1 cellular context compared by ENCODE assay signal in the genomic region with DNA sequence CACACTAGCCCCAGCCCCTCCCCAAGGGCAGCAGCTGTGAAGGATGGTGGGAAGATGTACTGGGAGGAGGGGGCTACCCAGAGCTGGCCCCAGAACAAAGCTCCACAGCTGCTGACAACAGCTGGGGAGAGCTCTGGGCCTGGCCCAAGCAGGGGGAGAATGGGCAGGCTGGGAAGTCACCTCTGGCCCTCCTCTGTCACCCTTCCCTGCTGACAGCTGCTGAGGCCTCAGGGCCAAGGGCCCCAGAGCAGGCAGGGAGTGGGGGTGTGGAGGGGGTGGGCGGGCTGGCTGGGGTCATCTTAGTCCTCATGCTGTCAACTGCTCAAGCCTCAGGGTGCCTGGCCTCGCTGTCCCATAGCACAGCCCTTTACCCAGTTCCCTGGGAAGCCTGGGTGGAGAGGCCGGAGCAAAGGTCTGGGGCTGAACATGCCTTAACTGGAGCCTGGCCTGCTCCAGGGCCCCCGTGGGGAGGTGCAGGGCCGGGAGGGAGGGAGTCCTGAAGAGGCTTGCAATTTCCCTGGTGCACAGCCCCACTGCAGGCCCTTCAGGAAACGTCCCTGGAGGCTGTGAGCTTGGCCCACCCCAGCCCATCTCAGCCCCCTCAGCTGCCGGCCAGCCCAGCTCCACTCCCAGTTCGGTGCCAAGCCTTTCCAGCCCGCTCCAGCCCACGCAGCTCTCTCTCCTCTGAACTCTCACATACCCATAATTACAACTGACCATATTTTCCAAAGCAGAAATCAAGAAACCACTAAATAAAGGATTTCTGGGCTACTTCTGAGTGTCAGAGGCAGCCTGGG.
TF ChIP-seq lines count a peak whose summit lies in the region.

No MANE protein-coding gene starts in this region.

TF ChIP-seq in H1, 55 proteins besides CTCF, POLR2A, EP300 and RAD21:
- TF ChIP-seq USF2 (IDR thresholded peaks at IDR 0.05; ENCODE audit: low read length) (no peak), EGR1 (IDR thresholded peaks at IDR 0.05; ENCODE audit: borderline replicate concordance, low read depth, low read length) (no peak), RFX5 (IDR thresholded peaks at IDR 0.05; ENCODE audit: borderline replicate concordance, low read depth, low read length) (no peak), NRF1 (IDR thresholded peaks at IDR 0.05; ENCODE audit: low read depth, low read length) (no peak), TAF1 (IDR thresholded peaks at IDR 0.05; ENCODE audit: low read depth, low read length) (no peak), YY1 (IDR thresholded peaks at IDR 0.05; ENCODE audit: low read depth, low read length) (no peak), BRCA1 (IDR thresholded peaks at IDR 0.05; ENCODE audit: low read depth, low read length) (no peak), NANOG (IDR thresholded peaks at IDR 0.05; ENCODE audit: insufficient read depth, low read depth, low read length, poor library complexity, severe bottlenecking) (no peak), KDM4A (IDR thresholded peaks at IDR 0.05; ENCODE audit: low read depth, low read length, severe bottlenecking) (no peak), TAF7 (optimal IDR thresholded peaks at IDR 0.05; ENCODE audit: borderline replicate concordance, low read depth, low read length) (no peak), MAFK (IDR thresholded peaks at IDR 0.05; ENCODE audit: low read depth, low read length) (no peak), SP4 (IDR thresholded peaks at IDR 0.05; ENCODE audit: low read length) (no peak), POLR2AphosphoS5 (IDR thresholded peaks at IDR 0.05; ENCODE audit: low read depth, low read length) (no peak), SP1 (IDR thresholded peaks at IDR 0.05; ENCODE audit: low read depth, low read length) (no peak), POU5F1 (IDR thresholded peaks at IDR 0.05; ENCODE audit: low read depth, low read length) (no peak), CBX5 (IDR thresholded peaks at IDR 0.05; ENCODE audit: low read depth, low read length) (no peak)
- TF ChIP-seq, protein P1, sequence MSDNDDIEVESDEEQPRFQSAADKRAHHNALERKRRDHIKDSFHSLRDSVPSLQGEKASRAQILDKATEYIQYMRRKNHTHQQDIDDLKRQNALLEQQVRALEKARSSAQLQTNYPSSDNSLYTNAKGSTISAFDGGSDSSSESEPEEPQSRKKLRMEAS (IDR thresholded peaks at IDR 0.05) = no peak
